ENCODE assay signal across 18 cellular contexts in genomic region chr1:24945354-24946326, GRCh38. TPM values are rescaled to one million over a fixed set of nuclear protein-coding genes. Genes with fewer than 3 reads are reported as not detected.
DNase-seq lines count a peak whose midpoint lies in the region; ATAC-seq and TF ChIP-seq lines count a peak whose summit lies in the region.
"Had no signal": no experiment of that assay in that cellular context is flagged by ENCODE, and none has a peak within 500 bp of the region (broad histone marks: within the 10 kb centered on the region; RNA-seq: fewer than 3 reads in every experiment).

No MANE protein-coding gene starts in this region.

- H3K27ac ChIP-seq in CD8-positive, alpha-beta T cell (ENCODE audit: low read depth, low read length) = no peak overlapping the region
- H3K27ac ChIP-seq: GM23248 had no signal

- peak overlapping the region; percentile 66 for H3K27ac Mint-ChIP-seq in activated CD4-positive, alpha-beta T cell treated with anti-CD3 and anti-CD28 coated beads, Interleukin-2, amount 10 ng/mL, durations not matched to agents 24 days and 14 days
- peak overlapping the region; percentile 77 for H3K27ac Mint-ChIP-seq in CD8-positive, alpha-beta T cell
- H3K27ac Mint-ChIP-seq in WTC11 (no peak overlapping the region), neural crest cell (ENCODE audit: unreplicated experiment) (peak overlapping the region; percentile 16)

- no peak overlapping the region for H3K4me3 Mint-ChIP-seq in activated CD4-positive, alpha-beta T cell treated with anti-CD3 and anti-CD28 coated beads, Interleukin-2, amount 10 ng/mL, durations not matched to agents 24 days and 14 days
- H3K4me3 Mint-ChIP-seq in CD8-positive, alpha-beta T cell = no peak overlapping the region
- H3K4me3 Mint-ChIP-seq in WTC11 = no peak overlapping the region
- no peak overlapping the region for H3K4me3 Mint-ChIP-seq in neural crest cell
- H3K4me3 Mint-ChIP-seq: CD4-positive, CD25-positive, alpha-beta regulatory T cell had no signal

- DNase-seq in activated CD4-positive, alpha-beta T cell treated with anti-CD3 and anti-CD28 coated beads, Interleukin-2, amount 10 ng/mL, durations not matched to agents 24 days and 14 days = no peak
- no peak for DNase-seq in activated CD4-positive, alpha-beta T cell treated with anti-CD3 and anti-CD28 coated beads, Interleukin-2, amount 50 U/mL, for 1 hour
- no peak for DNase-seq in CD8-positive, alpha-beta T cell
- DNase-seq in WTC11 (ENCODE audit: low spot score) (no peak), neural crest cell (ENCODE audit: low read depth, low spot score) (no peak), T-helper 2 cell (no peak), NCI-H1092 (lab: John Stamatoyannopoulos, UW) (no peak)
- DNase-seq in stimulated activated naive CD4-positive, alpha-beta T cell treated with Interleukin-2 at 50 U/mL for 16 hours (lab: John Stamatoyannopoulos, UW) = no peak
- DNase-seq: 8988T; CD4-positive, CD25-positive, alpha-beta regulatory T cell; DMS153; GDM1; GM23248; HCEC 1CT; NCI-H1105; NCI-H510A treated with DMSO at 0.1 percent for 48 hours; NCI-H774 had no signal

- intact Hi-C loops in activated CD4-positive, alpha-beta T cell treated with anti-CD3 and anti-CD28 coated beads, Interleukin-2, amount 10 ng/mL, durations not matched to agents 24 days and 14 days (cut with micrococcal nuclease) = no loop called here
- intact Hi-C loops in CD8-positive, alpha-beta T cell (cut with DNase I, micrococcal nuclease) = loop anchor here in 1 of 2 experiments (1.0 kb wide), 1 partner anchor 9 kb away; no protein-coding TSS in a partner anchor

- CTCF ChIA-PET in CD8-positive, alpha-beta T cell (lab: Charles Lee) = interaction anchor here (1.5 to 10.2 kb wide), 5 partner anchors 13 to 92 kb away, joined by 3 to 81 read pairs (median 6); no protein-coding TSS in a partner anchor
- CTCF ChIA-PET in WTC11 (lab: Charles Lee) = interaction anchor here (1.4 to 1.8 kb wide), 2 partner anchors 13 to 62 kb away, joined by 4 to 8 read pairs; no protein-coding TSS in a partner anchor

- peaks cover 60% of the 10 kb centered on the region for H3K4me1 Mint-ChIP-seq in activated CD4-positive, alpha-beta T cell treated with anti-CD3 and anti-CD28 coated beads, Interleukin-2, amount 10 ng/mL, durations not matched to agents 24 days and 14 days
- H3K4me1 Mint-ChIP-seq in CD8-positive, alpha-beta T cell (ENCODE audit: low read depth) = peaks cover 58% of the 10 kb centered on the region
- H3K4me1 Mint-ChIP-seq in WTC11 (peaks cover 20% of the 10 kb centered on the region), neural crest cell (peaks cover 29% of the 10 kb centered on the region)

- no peaks in the 10 kb centered on the region for H3K36me3 ChIP-seq in CD8-positive, alpha-beta T cell (ENCODE audit: insufficient read depth, low read length)

- H3K9me3 Mint-ChIP-seq in activated CD4-positive, alpha-beta T cell treated with anti-CD3 and anti-CD28 coated beads, Interleukin-2, amount 10 ng/mL, durations not matched to agents 24 days and 14 days = no peaks in the 10 kb centered on the region
- H3K9me3 Mint-ChIP-seq in CD8-positive, alpha-beta T cell = no peaks in the 10 kb centered on the region
- H3K9me3 Mint-ChIP-seq in WTC11 (no peaks in the 10 kb centered on the region), neural crest cell (no peaks in the 10 kb centered on the region)
- H3K9me3 Mint-ChIP-seq: CD4-positive, CD25-positive, alpha-beta regulatory T cell had no signal

- H3K36me3 Mint-ChIP-seq in activated CD4-positive, alpha-beta T cell treated with anti-CD3 and anti-CD28 coated beads, Interleukin-2, amount 10 ng/mL, durations not matched to agents 24 days and 14 days (ENCODE audit: low read depth) = peaks cover 66% of the 10 kb centered on the region
- H3K36me3 Mint-ChIP-seq in CD8-positive, alpha-beta T cell = peaks cover 9% of the 10 kb centered on the region
- H3K36me3 Mint-ChIP-seq in WTC11 (no peaks in the 10 kb centered on the region), neural crest cell (ENCODE audit: low read depth) (no peaks in the 10 kb centered on the region)
- H3K36me3 Mint-ChIP-seq: CD4-positive, CD25-positive, alpha-beta regulatory T cell had no signal

- TF ChIP-seq CTCF in CD8-positive, alpha-beta T cell (IDR thresholded peaks at IDR 0.05) = no peak
- TF ChIP-seq CTCF in WTC11 (IDR thresholded peaks at IDR 0.05) (no peak), neural crest cell (conservative IDR thresholded peaks at IDR 0.05) (no peak)

- no peaks in the 10 kb centered on the region for H3K9me3 ChIP-seq in CD8-positive, alpha-beta T cell (ENCODE audit: low read length)

- no peak overlapping the region for H3K4me3 ChIP-seq in CD8-positive, alpha-beta T cell (ENCODE audit: low read depth, low read length)
- H3K4me3 ChIP-seq: GM23248 had no signal

- POLR2A ChIA-PET in CD8-positive, alpha-beta T cell (lab: Charles Lee) = no interaction called here
- POLR2A ChIA-PET in WTC11 (lab: Charles Lee) = no interaction called here

- no peak for ATAC-seq in CD8-positive, alpha-beta T cell
- ATAC-seq in WTC11 = no peak
- ATAC-seq: Right ventricle myocardium inferior had no signal

- no peaks in the 10 kb centered on the region for H3K27me3 ChIP-seq in CD8-positive, alpha-beta T cell (ENCODE audit: insufficient read depth, low read length)

- H3K27me3 Mint-ChIP-seq in activated CD4-positive, alpha-beta T cell treated with anti-CD3 and anti-CD28 coated beads, Interleukin-2, amount 10 ng/mL, durations not matched to agents 24 days and 14 days = no peaks in the 10 kb centered on the region
- H3K27me3 Mint-ChIP-seq in CD8-positive, alpha-beta T cell (ENCODE audit: low read depth) = no peaks in the 10 kb centered on the region
- H3K27me3 Mint-ChIP-seq in WTC11 (ENCODE audit: low read depth) (no peaks in the 10 kb centered on the region), neural crest cell (ENCODE audit: low read depth) (no peaks in the 10 kb centered on the region)
- H3K27me3 Mint-ChIP-seq: CD4-positive, CD25-positive, alpha-beta regulatory T cell had no signal

- peaks cover 12% of the 10 kb centered on the region for H3K4me1 ChIP-seq in CD8-positive, alpha-beta T cell (ENCODE audit: insufficient read depth, low read length)

TF ChIP-seq in WTC11, 78 proteins besides CTCF, POLR2A, EP300 and RAD21:
- TF ChIP-seq GTF2I (CRISPR knock-in tag; conservative IDR thresholded peaks at IDR 0.05) (0 out of 2 replicates have a peak, but pooled peaks have one; percentile 16), NR3C1 (CRISPR knock-in tag; conservative IDR thresholded peaks at IDR 0.05; ENCODE audit: low read depth) (no peak)
- TF ChIP-seq, protein P1, sequence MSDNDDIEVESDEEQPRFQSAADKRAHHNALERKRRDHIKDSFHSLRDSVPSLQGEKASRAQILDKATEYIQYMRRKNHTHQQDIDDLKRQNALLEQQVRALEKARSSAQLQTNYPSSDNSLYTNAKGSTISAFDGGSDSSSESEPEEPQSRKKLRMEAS (CRISPR knock-in tag; IDR thresholded peaks at IDR 0.05) = no peak

RNA-seq across cellular contexts. Expression of gene RUNX3, which starts 15.6 kb away (rescaled TPM):
- 110 and 112 TPM in 2 replicates for total RNA-seq in activated CD4-positive, alpha-beta T cell treated with anti-CD3 and anti-CD28 coated beads, Interleukin-2, amount 10 ng/mL, durations not matched to agents 24 days and 14 days
- 100 to 1,000 TPM; 423 to 424 TPM for total RNA-seq in CD8-positive, alpha-beta T cell
- 1.5 to 1.8 TPM (median 1.8 TPM) in 3 replicates for total RNA-seq in WTC11 (2021)
- total RNA-seq in neural crest cell = 0.16 TPM in 1 of 2 replicates, not detected in the other

Comparison
In these comparisons a context has a peak if more than half of its experiments do, and no peak if none do; other contexts are left out.
1. RNA of gene RUNX3, which starts 15.6 kb away (total RNA-seq): 423 to 424 TPM in CD8-positive, alpha-beta T cell and 110 to 112 TPM in activated CD4-positive, alpha-beta T cell treated with anti-CD3 and anti-CD28 coated beads, Interleukin-2, amount 10 ng/mL, durations not matched to agents 24 days and 14 days; 1.5 to 1.8 TPM in WTC11 and 0.16 TPM in neural crest cell; every median in the first group is over 10 times any median in the second.